8 cellular contexts compared by ENCODE assay signal in the genomic region with DNA sequence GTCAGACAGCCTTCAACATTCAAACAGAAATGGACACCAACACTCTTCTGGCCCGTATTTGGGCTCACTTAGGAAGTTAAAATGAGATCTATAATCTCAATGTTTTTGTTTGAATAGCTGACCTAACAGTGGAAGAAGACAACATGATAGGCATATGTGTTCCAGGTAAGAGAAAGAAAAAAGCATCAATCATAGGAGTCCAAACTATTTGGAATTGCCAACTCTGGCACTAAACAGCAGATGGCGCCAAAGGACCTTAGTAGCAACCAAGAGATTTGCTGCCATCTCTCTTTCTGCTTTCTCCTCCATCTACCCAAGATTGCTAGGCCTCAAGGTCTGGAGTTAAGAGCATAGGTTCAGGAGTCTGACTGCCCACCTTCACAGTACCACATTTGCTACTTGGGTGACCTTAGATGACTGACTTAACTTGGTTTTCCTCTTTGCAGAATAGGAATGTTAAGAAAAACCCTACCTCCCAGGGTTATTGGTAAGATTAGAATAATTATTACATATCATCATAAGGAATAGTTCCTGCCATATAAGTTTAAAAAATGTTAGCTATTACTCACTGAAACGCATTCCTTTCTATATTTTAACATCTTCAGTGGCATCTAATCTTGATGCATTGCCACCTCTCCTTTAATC. TPM values are rescaled to one million over a fixed set of nuclear protein-coding genes. Genes with fewer than 3 reads are reported as not detected.
A peak's percentile ranks its signal among the peaks of the same experiment; 100 is the strongest.
DNase-seq lines count a peak whose midpoint lies in the region; ATAC-seq and TF ChIP-seq lines count a peak whose summit lies in the region.

No MANE protein-coding gene starts in this region.

- ATAC-seq in GM23338 = peak; percentile 74
- ATAC-seq in right lobe of liver = peak; percentile 87 to 94 (median 91)
- ATAC-seq in HG03175 (IDR thresholded peaks at IDR 0.05; ENCODE audit: unreplicated experiment) = no peak

- peaks cover 15% of the 10 kb centered on the region for H3K9me3 Mint-ChIP-seq in GM23338

- H2AFZ ChIP-seq in GM23338 = no peak overlapping the region

- 6% methylated on average over 3 of the region's 3 CpGs for WGBS in right lobe of liver (ENCODE audit: insufficient coverage, low coverage, low lambda C conversion rate, missing lambda C conversion rate)

- no peak overlapping the region for H3K4me3 Mint-ChIP-seq in GM23338

- peaks cover 18% of the 10 kb centered on the region for H3K4me1 ChIP-seq in GM23338 (ENCODE audit: insufficient read depth)
- H3K4me1 ChIP-seq in colonic mucosa = no peaks in the 10 kb centered on the region
- H3K4me1 ChIP-seq in right lobe of liver = no peaks in the 10 kb centered on the region

- DNase-seq in AG09319 (ENCODE audit: extremely low read depth, low read depth) = peak; percentile 51
- peak; percentile 90 for DNase-seq in GM23338 (ENCODE audit: low spot score)
- peak; percentile 18 for DNase-seq in NCI-H446 treated with DMSO at 0.1 percent for 48 hours (lab: John Stamatoyannopoulos, UW)
- DNase-seq in activated CD4-positive, alpha-beta T cell treated with anti-CD3 and anti-CD28 coated beads for 48 hours = peak; percentile 78
- peak; percentile 70 for DNase-seq in colonic mucosa
- peak in 2 of 3 donors; percentile 50 to 73 for DNase-seq in right lobe of liver
- DNase-seq in stimulated activated CD4-positive, alpha-beta T cell treated with anti-CD3 and anti-CD28 coated beads, TNF-alpha, amount 100 ng/mL, for 24 hours (ENCODE audit: low read depth in 3 of 3) = peak; percentile 46 to 64 (median 64)

- no peak overlapping the region for H3K27ac ChIP-seq in GM23338 (ENCODE audit: low read depth)
- no peak overlapping the region for H3K27ac ChIP-seq in colonic mucosa
- H3K27ac ChIP-seq in right lobe of liver = no peak overlapping the region

- H3K9me2 ChIP-seq in GM23338 (ENCODE audit: insufficient read depth) = no peaks in the 10 kb centered on the region

- peak; percentile 91 for TF ChIP-seq CTCF in AG09319 (IDR thresholded peaks at IDR 0.05; ENCODE audit: low read depth, low read length)
- peak; percentile 96 to 97 for TF ChIP-seq CTCF in GM23338 (conservative IDR thresholded peaks at IDR 0.05; ENCODE audit: low read depth in 2 of 2)
- peak; percentile 77 for TF ChIP-seq CTCF in colonic mucosa (IDR thresholded peaks at IDR 0.05)
- peak; percentile 88 to 92 (median 90) for TF ChIP-seq CTCF in right lobe of liver (IDR thresholded peaks at IDR 0.05)

- H3F3A ChIP-seq in GM23338 (replicated peaks; ENCODE audit: low read depth) = no peaks in the 10 kb centered on the region; the same call in 1 of the 2 replicates

- H3K79me2 ChIP-seq in GM23338 (replicated peaks; ENCODE audit: insufficient read depth) = no peaks in the 10 kb centered on the region

- H3K9me3 ChIP-seq in colonic mucosa (no peaks in the 10 kb centered on the region), right lobe of liver (no peaks in the 10 kb centered on the region)

- no peak overlapping the region for H3K27ac Mint-ChIP-seq in GM23338

- no peak overlapping the region for H3K9ac ChIP-seq in colonic mucosa (ENCODE audit: low read depth in 2 of 2, low read length in 2 of 2)

- H3K27me3 Mint-ChIP-seq in GM23338 (ENCODE audit: insufficient read depth, low read depth, poor library complexity) = no peaks in the 10 kb centered on the region

- H4K20me1 ChIP-seq in GM23338 (replicated peaks; ENCODE audit: insufficient read depth) = no peaks in the 10 kb centered on the region

- no peaks in the 10 kb centered on the region for H3K36me3 ChIP-seq in GM23338 (ENCODE audit: insufficient read depth)
- no peaks in the 10 kb centered on the region for H3K36me3 ChIP-seq in colonic mucosa
- no peaks in the 10 kb centered on the region for H3K36me3 ChIP-seq in right lobe of liver

- H3K36me3 Mint-ChIP-seq in GM23338 (ENCODE audit: low read depth) = peaks cover 9% of the 10 kb centered on the region

- no peak overlapping the region for H3K4me2 ChIP-seq in GM23338

- intact Hi-C loops in colonic mucosa (cut with DNase I) = loop anchor here (2.0 to 5.0 kb wide), 2 partner anchors 238 to 419 kb away; no protein-coding TSS in a partner anchor
- intact Hi-C loops in right lobe of liver (cut with DNase I) = loop anchor here (10.0 kb wide), 2 partner anchors 245 to 415 kb away; no protein-coding TSS in a partner anchor

- H3K4me1 Mint-ChIP-seq in GM23338 = peaks cover 6% of the 10 kb centered on the region

- H3K4me3 ChIP-seq in GM23338 (no peak overlapping the region), colonic mucosa (no peak overlapping the region), right lobe of liver (no peak overlapping the region)

- H3K27me3 ChIP-seq in GM23338 (ENCODE audit: insufficient read depth) (no peaks in the 10 kb centered on the region), colonic mucosa (no peaks in the 10 kb centered on the region), right lobe of liver (no peaks in the 10 kb centered on the region)

- no peak for TF ChIP-seq POLR2A in right lobe of liver (IDR thresholded peaks at IDR 0.05)

TF ChIP-seq in GM23338, 12 proteins besides CTCF, POLR2A, EP300 and RAD21 (continues in another document):
- no peak for TF ChIP-seq ZNF114 (CRISPR knock-in tag; IDR thresholded peaks at IDR 0.05)
- no peak for TF ChIP-seq STAT1 (IDR thresholded peaks at IDR 0.05; ENCODE audit: unreplicated experiment)
- no peak for TF ChIP-seq EZH2 (IDR thresholded peaks at IDR 0.05; ENCODE audit: low read depth, unreplicated experiment)
- TF ChIP-seq, protein P1, sequence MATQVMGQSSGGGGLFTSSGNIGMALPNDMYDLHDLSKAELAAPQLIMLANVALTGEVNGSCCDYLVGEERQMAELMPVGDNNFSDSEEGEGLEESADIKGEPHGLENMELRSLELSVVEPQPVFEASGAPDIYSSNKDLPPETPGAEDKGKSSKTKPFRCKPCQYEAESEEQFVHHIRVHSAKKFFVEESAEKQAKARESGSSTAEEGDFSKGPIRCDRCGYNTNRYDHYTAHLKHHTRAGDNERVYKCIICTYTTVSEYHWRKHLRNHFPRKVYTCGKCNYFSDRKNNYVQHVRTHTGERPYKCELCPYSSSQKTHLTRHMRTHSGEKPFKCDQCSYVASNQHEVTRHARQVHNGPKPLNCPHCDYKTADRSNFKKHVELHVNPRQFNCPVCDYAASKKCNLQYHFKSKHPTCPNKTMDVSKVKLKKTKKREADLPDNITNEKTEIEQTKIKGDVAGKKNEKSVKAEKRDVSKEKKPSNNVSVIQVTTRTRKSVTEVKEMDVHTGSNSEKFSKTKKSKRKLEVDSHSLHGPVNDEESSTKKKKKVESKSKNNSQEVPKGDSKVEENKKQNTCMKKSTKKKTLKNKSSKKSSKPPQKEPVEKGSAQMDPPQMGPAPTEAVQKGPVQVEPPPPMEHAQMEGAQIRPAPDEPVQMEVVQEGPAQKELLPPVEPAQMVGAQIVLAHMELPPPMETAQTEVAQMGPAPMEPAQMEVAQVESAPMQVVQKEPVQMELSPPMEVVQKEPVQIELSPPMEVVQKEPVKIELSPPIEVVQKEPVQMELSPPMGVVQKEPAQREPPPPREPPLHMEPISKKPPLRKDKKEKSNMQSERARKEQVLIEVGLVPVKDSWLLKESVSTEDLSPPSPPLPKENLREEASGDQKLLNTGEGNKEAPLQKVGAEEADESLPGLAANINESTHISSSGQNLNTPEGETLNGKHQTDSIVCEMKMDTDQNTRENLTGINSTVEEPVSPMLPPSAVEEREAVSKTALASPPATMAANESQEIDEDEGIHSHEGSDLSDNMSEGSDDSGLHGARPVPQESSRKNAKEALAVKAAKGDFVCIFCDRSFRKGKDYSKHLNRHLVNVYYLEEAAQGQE (IDR thresholded peaks at IDR 0.05; ENCODE audit: unreplicated experiment) = no peak

RNA-seq across cellular contexts. Expression of a gene that starts 30.2 kb away (rescaled TPM):
- 58.8 and 72.0 TPM in 2 replicates for total RNA-seq in GM23338 (2014; rRNA removed; shearing (Covaris generic))
- 7.4 and 7.5 TPM in 2 replicates for polyA plus RNA-seq in GM23338 (2016; fragmentation: Nextera tagmentation; extraction: Ambion mirVana)
- total RNA-seq in colonic mucosa (10 to 100 TPM; 31.4 to 35.4 TPM), right lobe of liver (10 to 100 TPM; 28.7 to 43.9 (median 36.2) TPM)

Comparison
In these comparisons a context has a peak if more than half of its experiments do, and no peak if none do; other contexts are left out.
1. DNase-seq: peak in every context shown above with its lines; median percentile 90 in GM23338; 78 in activated CD4-positive, alpha-beta T cell treated with anti-CD3 and anti-CD28 coated beads for 48 hours; 70 in colonic mucosa; 64 in stimulated activated CD4-positive, alpha-beta T cell treated with anti-CD3 and anti-CD28 coated beads, TNF-alpha, amount 100 ng/mL, for 24 hours; 62 in right lobe of liver; 51 in AG09319; 18 in NCI-H446 treated with DMSO at 0.1 percent for 48 hours.